In the genomic region with DNA sequence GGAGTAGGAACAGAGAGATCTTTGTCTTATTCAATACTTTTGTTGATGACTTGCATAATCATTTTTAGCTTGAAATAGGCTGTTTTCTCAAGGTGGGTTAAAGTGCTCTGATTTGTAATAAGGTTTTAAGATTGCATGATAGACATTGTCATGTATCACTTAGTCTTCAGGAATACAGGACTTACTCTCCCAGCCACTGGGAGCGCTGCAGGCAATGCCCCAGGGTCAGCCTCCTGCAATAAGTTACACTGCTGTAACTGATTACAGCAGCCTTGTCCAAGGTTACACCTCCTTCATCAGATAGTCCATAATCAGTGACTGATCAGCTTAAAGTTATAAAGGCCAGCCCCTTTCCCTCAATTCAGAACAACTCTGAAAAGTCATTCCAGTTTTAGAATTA, we compare ENCODE assay signal across 24 cellular contexts.
A peak's percentile ranks its signal among the peaks of the same experiment; 100 is the strongest.
DNase-seq lines count a peak whose midpoint lies in the region; ATAC-seq, FAIRE-seq and TF ChIP-seq lines count a peak whose summit lies in the region.
"Had no signal": no experiment of that assay in that cellular context is flagged by ENCODE, and none has a peak within 500 bp of the region (broad histone marks: within the 10 kb centered on the region; RNA-seq: fewer than 3 reads in every experiment).

No MANE protein-coding gene starts in this region.

- H3K4me2 ChIP-seq in SK-N-SH (no peak overlapping the region), Loucy (ENCODE audit: low read depth, low read length, poor library complexity, severe bottlenecking) (no peak overlapping the region), astrocyte (ENCODE audit: low read length) (no peak overlapping the region)

- H3K36me3 Mint-ChIP-seq in astrocyte (ENCODE audit: low read depth, unreplicated experiment), result no peaks in the 10 kb centered on the region
- no peaks in the 10 kb centered on the region for H3K36me3 Mint-ChIP-seq in activated T-helper 2 cell treated with anti-CD3 and anti-CD28 coated beads, Interferon-gamma antibody, Interleukin-2, Interleukin-4, amounts not matched to agents 10 μg/mL and 5 μg/mL and 100 μg/mL, durations not matched to agents 14 hours and 24 hours and 36 hours (ENCODE audit: low read depth)
- H3K36me3 Mint-ChIP-seq: CD4-positive, CD25-positive, alpha-beta regulatory T cell had no signal

- H3K9ac ChIP-seq in SK-N-SH, result no peak overlapping the region
- no peak overlapping the region for H3K9ac ChIP-seq in Loucy (ENCODE audit: low read depth, low read length, poor library complexity, severe bottlenecking)
- no peak overlapping the region for H3K9ac ChIP-seq in astrocyte (ENCODE audit: low read length)

- no peaks in the 10 kb centered on the region for H3F3A ChIP-seq in SK-N-SH (replicated peaks; ENCODE audit: insufficient read depth)
- no peaks in the 10 kb centered on the region for H3F3A ChIP-seq in Loucy (ENCODE audit: low read depth)

- no peak for ATAC-seq in SK-N-SH treated with all-trans-retinoic acid at 6 μM for 48 hours
- ATAC-seq: activated CD4-positive, alpha-beta T cell treated with anti-CD3 and anti-CD28 coated beads for 36 hours; left ventricle myocardium superior had no signal

- H2AFZ ChIP-seq in SK-N-SH (ENCODE audit: low read depth) (no peak overlapping the region), Loucy (ENCODE audit: low read length) (no peak overlapping the region), astrocyte (ENCODE audit: low read depth, low read length) (no peak overlapping the region)

- POLR2A ChIA-PET in SK-N-SH (lab: Yijun Ruan, JAX), result no interaction called here

- H3K79me2 ChIP-seq in SK-N-SH (ENCODE audit: insufficient read depth) (no peaks in the 10 kb centered on the region), Loucy (ENCODE audit: insufficient read depth, low read length) (no peaks in the 10 kb centered on the region), astrocyte (ENCODE audit: insufficient read depth, low read length) (no peaks in the 10 kb centered on the region)

- TF ChIP-seq CTCF in SK-N-SH (IDR thresholded peaks at IDR 0.05) (peak; percentile 36; the same call in 1 of the 2 replicates), Loucy (conservative IDR thresholded peaks at IDR 0.05; ENCODE audit: low read length) (peak; percentile 54), astrocyte (IDR thresholded peaks at IDR 0.05; ENCODE audit: insufficient read depth, low read depth, low read length) (peak; percentile 3)

- no peak overlapping the region for H3K4me3 ChIP-seq in SK-N-SH (ENCODE audit: low read depth in 2 of 2, low read length in 1 of 2)
- no peak overlapping the region for H3K4me3 ChIP-seq in Loucy (ENCODE audit: low read length, poor library complexity, severe bottlenecking)
- H3K4me3 ChIP-seq in astrocyte (ENCODE audit: insufficient read depth, low read depth, low read length), result no peak overlapping the region
- H3K4me3 ChIP-seq: adrenal gland, esophagus muscularis mucosa, SJSA1, thoracic aorta had no signal

- TF ChIP-seq RAD21 in SK-N-SH (IDR thresholded peaks at IDR 0.05; ENCODE audit: low read length), result no peak

- H3K27me3 ChIP-seq in SK-N-SH (ENCODE audit: insufficient read depth) (no peaks in the 10 kb centered on the region), Loucy (ENCODE audit: insufficient read depth, low read length, poor library complexity, severe bottlenecking) (no peaks in the 10 kb centered on the region), astrocyte (ENCODE audit: insufficient read depth, low read length) (no peaks in the 10 kb centered on the region)
- H3K27me3 ChIP-seq: adrenal gland, esophagus muscularis mucosa, neutrophil, SJSA1 had no signal

- TF ChIP-seq EP300 in SK-N-SH (IDR thresholded peaks at IDR 0.05; ENCODE audit: borderline replicate concordance in 1 of 2, low read depth in 1 of 2, low read length in 1 of 2), result no peak

- no peaks in the 10 kb centered on the region for H3K27me3 Mint-ChIP-seq in astrocyte (ENCODE audit: low read depth, unreplicated experiment)
- peaks cover 28% of the 10 kb centered on the region for H3K27me3 Mint-ChIP-seq in activated T-helper 2 cell treated with anti-CD3 and anti-CD28 coated beads, Interferon-gamma antibody, Interleukin-2, Interleukin-4, amounts not matched to agents 10 μg/mL and 5 μg/mL and 100 μg/mL, durations not matched to agents 14 hours and 24 hours and 36 hours (ENCODE audit: low read depth)
- H3K27me3 Mint-ChIP-seq: activated CD4-positive, alpha-beta T cell treated with anti-CD3 and anti-CD28 coated beads for 36 hours; CD4-positive, CD25-positive, alpha-beta regulatory T cell had no signal

- 60% methylated on average over 1 of the region's 1 CpG for WGBS in SK-N-SH (ENCODE audit: low lambda C conversion rate)

- no peaks in the 10 kb centered on the region for H3K9me2 ChIP-seq in SK-N-SH
- no peaks in the 10 kb centered on the region for H3K9me2 ChIP-seq in Loucy (replicated peaks; ENCODE audit: low read depth, low read length)

- no peak overlapping the region for H3K27ac Mint-ChIP-seq in astrocyte (ENCODE audit: unreplicated experiment)
- H3K27ac Mint-ChIP-seq in activated T-helper 2 cell treated with anti-CD3 and anti-CD28 coated beads, Interferon-gamma antibody, Interleukin-2, Interleukin-4, amounts not matched to agents 10 μg/mL and 5 μg/mL and 100 μg/mL, durations not matched to agents 14 hours and 24 hours and 36 hours, result no peak overlapping the region
- H3K27ac Mint-ChIP-seq: activated CD4-positive, alpha-beta T cell treated with anti-CD3 and anti-CD28 coated beads for 36 hours; CD4-positive, CD25-positive, alpha-beta regulatory T cell; T-helper 2 cell treated with Interferon-gamma antibody and Interleukin-4, amounts not matched to agents 5 μg/mL and 100 μg/mL, for 36 hours had no signal

- FAIRE-seq in astrocyte (lab: Jason Lieb, UNC), result no peak
- FAIRE-seq: A204.1 had no signal

- CTCF ChIA-PET in SK-N-SH (lab: Yijun Ruan, JAX), result interaction anchor here (1.1 to 1.2 kb wide), 2 partner anchors 12 to 16 kb away, joined by 3 read pairs; no protein-coding TSS in a partner anchor

- H3K4me3 Mint-ChIP-seq in astrocyte (ENCODE audit: unreplicated experiment), result no peak overlapping the region
- no peak overlapping the region for H3K4me3 Mint-ChIP-seq in activated T-helper 2 cell treated with anti-CD3 and anti-CD28 coated beads, Interferon-gamma antibody, Interleukin-2, Interleukin-4, amounts not matched to agents 10 μg/mL and 5 μg/mL and 100 μg/mL, durations not matched to agents 14 hours and 24 hours and 36 hours (ENCODE audit: low read depth)
- H3K4me3 Mint-ChIP-seq: activated CD4-positive, alpha-beta T cell treated with anti-CD3 and anti-CD28 coated beads for 36 hours; CD4-positive, CD25-positive, alpha-beta regulatory T cell; T-helper 2 cell treated with Interferon-gamma antibody and Interleukin-4, amounts not matched to agents 5 μg/mL and 100 μg/mL, for 36 hours had no signal

- peaks cover 2% of the 10 kb centered on the region for H3K4me1 Mint-ChIP-seq in astrocyte (ENCODE audit: low read depth, unreplicated experiment)
- peaks cover 6% of the 10 kb centered on the region for H3K4me1 Mint-ChIP-seq in activated T-helper 2 cell treated with anti-CD3 and anti-CD28 coated beads, Interferon-gamma antibody, Interleukin-2, Interleukin-4, amounts not matched to agents 10 μg/mL and 5 μg/mL and 100 μg/mL, durations not matched to agents 14 hours and 24 hours and 36 hours (ENCODE audit: low read depth)
- H3K4me1 Mint-ChIP-seq: activated CD4-positive, alpha-beta T cell treated with anti-CD3 and anti-CD28 coated beads for 36 hours; CD4-positive, CD25-positive, alpha-beta regulatory T cell had no signal

- H3K9me3 ChIP-seq in SK-N-SH (no peaks in the 10 kb centered on the region), Loucy (ENCODE audit: insufficient read depth, low read depth, low read length) (no peaks in the 10 kb centered on the region), astrocyte (ENCODE audit: insufficient read depth, low read depth, low read length) (no peaks in the 10 kb centered on the region)
- H3K9me3 ChIP-seq: adrenal gland, esophagus muscularis mucosa, neutrophil, SJSA1, thoracic aorta had no signal

- H4K20me1 ChIP-seq in SK-N-SH (ENCODE audit: insufficient read depth) (no peaks in the 10 kb centered on the region), Loucy (ENCODE audit: insufficient read depth, low read length, poor library complexity, severe bottlenecking) (no peaks in the 10 kb centered on the region), astrocyte (ENCODE audit: insufficient read depth, low read length) (no peaks in the 10 kb centered on the region)

- H3K27ac ChIP-seq in SK-N-SH (ENCODE audit: low read depth in 2 of 2, low read length in 1 of 2), result no peak overlapping the region
- H3K27ac ChIP-seq in astrocyte (ENCODE audit: low read depth, low read length), result no peak overlapping the region
- H3K27ac ChIP-seq: adrenal gland, esophagus muscularis mucosa, neutrophil, SJSA1, thoracic aorta had no signal

- intact Hi-C loops in activated T-helper 2 cell treated with anti-CD3 and anti-CD28 coated beads, Interferon-gamma antibody, Interleukin-2, Interleukin-4, amounts not matched to agents 10 μg/mL and 5 μg/mL and 100 μg/mL, durations not matched to agents 14 hours and 24 hours and 36 hours (cut with micrococcal nuclease), result no loop called here

- DNase-seq in SK-N-SH, result no peak
- no peak for DNase-seq in astrocyte (ENCODE audit: low read depth)
- no peak for DNase-seq in NCI-H524 (lab: John Stamatoyannopoulos, UW)
- no peak for DNase-seq in T-helper 9 cell
- no peak for DNase-seq in activated T-helper 2 cell treated with anti-CD3 and anti-CD28 coated beads, Interferon-gamma antibody, Interleukin-2, Interleukin-4, amounts not matched to agents 10 μg/mL and 5 μg/mL and 100 μg/mL, durations not matched to agents 14 hours and 24 hours and 36 hours (ENCODE audit: low spot score)
- no peak for DNase-seq in stimulated activated naive CD4-positive, alpha-beta T cell treated with Interleukin-2 at 50 U/mL for 16 hours (lab: John Stamatoyannopoulos, UW)
- DNase-seq: activated CD4-positive, alpha-beta T cell treated with anti-CD3 and anti-CD28 coated beads for 36 hours; activated effector memory CD4-positive, alpha-beta T cell treated with Interleukin-2 at 50 U/mL for 16 hours; adrenal gland; CD4-positive, CD25-positive, alpha-beta regulatory T cell; central memory CD4-positive, alpha-beta T cell; DMS79 treated with DMSO at 0.1 percent for 48 hours; left ventricle myocardium superior; NCI-H187; NCI-H345; retina had no signal

- H3K36me3 ChIP-seq in SK-N-SH (replicated peaks in 1 of 2; ENCODE audit: control insufficient read depth in 1 of 2, insufficient read depth in 2 of 2, low read length in 1 of 2) (no peaks in the 10 kb centered on the region), Loucy (ENCODE audit: insufficient read depth, low read length) (no peaks in the 10 kb centered on the region), astrocyte (ENCODE audit: insufficient read depth, low read length) (no peaks in the 10 kb centered on the region)
- H3K36me3 ChIP-seq: adrenal gland, esophagus muscularis mucosa, neutrophil, SJSA1, thoracic aorta had no signal

- H3K4me1 ChIP-seq in SK-N-SH (ENCODE audit: control insufficient read depth in 1 of 2, insufficient read depth in 2 of 2, low read depth in 1 of 2, low read length in 1 of 2), result peaks cover 0 to under 1% of the 10 kb centered on the region in 2 experiments; a peak in 2 of 4 replicates
- no peaks in the 10 kb centered on the region for H3K4me1 ChIP-seq in Loucy (ENCODE audit: insufficient read depth, low read length, poor library complexity, severe bottlenecking)
- H3K4me1 ChIP-seq in astrocyte (ENCODE audit: insufficient read depth, low read length), result peaks cover 1% of the 10 kb centered on the region
- H3K4me1 ChIP-seq: adrenal gland, SJSA1 had no signal

- H3K9me3 Mint-ChIP-seq in astrocyte (ENCODE audit: unreplicated experiment), result no peaks in the 10 kb centered on the region
- no peaks in the 10 kb centered on the region for H3K9me3 Mint-ChIP-seq in activated T-helper 2 cell treated with anti-CD3 and anti-CD28 coated beads, Interferon-gamma antibody, Interleukin-2, Interleukin-4, amounts not matched to agents 10 μg/mL and 5 μg/mL and 100 μg/mL, durations not matched to agents 14 hours and 24 hours and 36 hours
- H3K9me3 Mint-ChIP-seq: CD4-positive, CD25-positive, alpha-beta regulatory T cell; T-helper 2 cell treated with Interferon-gamma antibody and Interleukin-4, amounts not matched to agents 5 μg/mL and 100 μg/mL, for 36 hours had no signal

Comparison
In these comparisons a context has a peak if more than half of its experiments do, and no peak if none do; other contexts are left out.
1. CTCF ChIP-seq: peak in every context shown above with its lines; median percentile 54 in Loucy; 36 in SK-N-SH; 3 in astrocyte.